Comparison of ENCODE assay signal across 19 cellular contexts in genomic region chr2:156157670-156158069, GRCh38.
A peak's percentile ranks its signal among the peaks of the same experiment; 100 is the strongest.
DNase-seq lines count a peak whose midpoint lies in the region; ATAC-seq, FAIRE-seq and TF ChIP-seq lines count a peak whose summit lies in the region.
"Had no signal": no experiment of that assay in that cellular context is flagged by ENCODE, and none has a peak within 500 bp of the region (broad histone marks: within the 10 kb centered on the region; RNA-seq: fewer than 3 reads in every experiment).

No MANE protein-coding gene starts in this region.

- no peak for TF ChIP-seq RAD21 in HepG2 (CRISPR knock-in tag; IDR thresholded peaks at IDR 0.05)

- no peaks in the 10 kb centered on the region for H3K9me3 ChIP-seq in right lobe of liver
- no peaks in the 10 kb centered on the region for H3K9me3 ChIP-seq in HepG2 (ENCODE audit: low read length)
- no peaks in the 10 kb centered on the region for H3K9me3 ChIP-seq in sigmoid colon
- H3K9me3 ChIP-seq in Caco-2 = no peaks in the 10 kb centered on the region

- H3K4me1 Mint-ChIP-seq in Caco-2 (ENCODE audit: low read depth, unreplicated experiment) = peaks cover 8% of the 10 kb centered on the region
- H3K4me1 Mint-ChIP-seq: activated CD4-positive, alpha-beta T cell treated with anti-CD3 and anti-CD28 coated beads, Interleukin-2, amount 10 ng/mL, durations not matched to agents 7 days and 5 days; activated naive CD8-positive, alpha-beta T cell treated with anti-CD3 and anti-CD28 coated beads, Interleukin-2, amount 10 ng/mL, durations not matched to agents 7 days and 5 days; stimulated activated effector memory CD8-positive, alpha-beta T cell treated with anti-CD3 and anti-CD28 coated beads, Interleukin-12 subunit alpha, Interleukin-12 subunit beta, amount 100 ng/mL, for 72 hours had no signal

- BruUV-seq in HepG2 (replicated peaks; lab: Mats Ljungman, UMichigan) (no TSS peak), Caco-2 (replicated peaks; lab: Mats Ljungman, UMichigan) (no TSS peak)

- no peak overlapping the region for H3K9ac ChIP-seq in HepG2 (ENCODE audit: insufficient read depth, low read depth, low read length)

- H3K27me3 ChIP-seq in right lobe of liver (no peaks in the 10 kb centered on the region), HepG2 (ENCODE audit: control insufficient read depth in 1 of 2, insufficient read depth in 2 of 2, low read length in 2 of 2) (no peaks in the 10 kb centered on the region), sigmoid colon (no peaks in the 10 kb centered on the region), Caco-2 (replicated peaks; ENCODE audit: control insufficient read depth, insufficient read depth, low read length) (no peaks in the 10 kb centered on the region)

- WGBS in right lobe of liver (ENCODE audit: insufficient coverage, low coverage, low lambda C conversion rate, missing lambda C conversion rate) = 21% methylated on average over 1 of the region's 1 CpG
- WGBS in HepG2 (ENCODE audit: low lambda C conversion rate) = 36% methylated on average over 1 of the region's 1 CpG
- WGBS in sigmoid colon, 2 donors = 29 to 40% methylated on average over 1 of the region's 1 CpG

- H3K79me2 ChIP-seq in HepG2 (ENCODE audit: insufficient read depth, low read length) = no peaks in the 10 kb centered on the region

- TF ChIP-seq EP300 in HepG2 (IDR thresholded peaks at IDR 0.05; ENCODE audit: low read depth in 2 of 2, low read length in 2 of 2) (no peak), HepG2 (CRISPR knock-in tag; IDR thresholded peaks at IDR 0.05; ENCODE audit: borderline replicate concordance) (no peak), sigmoid colon (IDR thresholded peaks at IDR 0.05) (no peak)

- no peak overlapping the region for H3K4me3 Mint-ChIP-seq in Caco-2 (ENCODE audit: unreplicated experiment)
- H3K4me3 Mint-ChIP-seq: activated CD4-positive, alpha-beta T cell treated with anti-CD3 and anti-CD28 coated beads, Interleukin-2, amount 10 ng/mL, durations not matched to agents 7 days and 5 days; activated naive CD8-positive, alpha-beta T cell treated with anti-CD3 and anti-CD28 coated beads, Interleukin-2, amount 10 ng/mL, durations not matched to agents 7 days and 5 days; stimulated activated effector memory CD8-positive, alpha-beta T cell treated with anti-CD3 and anti-CD28 coated beads, Interleukin-12 subunit alpha, Interleukin-12 subunit beta, amount 100 ng/mL, for 72 hours; type B pancreatic cell had no signal

- FAIRE-seq in HepG2 (lab: Jason Lieb, UNC) = no peak
- FAIRE-seq: endometrium had no signal

- in situ Hi-C loops in HepG2 (cut with HindIII; ENCODE audit: extremely low pct_ligation_motif_present, low pct_unique_long_range_greater_than_20kb) = no loop called here

- TF ChIP-seq CTCF in right lobe of liver (IDR thresholded peaks at IDR 0.05) = no peak
- TF ChIP-seq CTCF in HepG2 (CRISPR knock-in tag; IDR thresholded peaks at IDR 0.05) = no peak
- TF ChIP-seq CTCF in sigmoid colon (IDR thresholded peaks at IDR 0.05) = no peak
- TF ChIP-seq CTCF in Caco-2 (IDR thresholded peaks at IDR 0.05; ENCODE audit: insufficient read depth in 1 of 2, low read depth in 1 of 2, low read length in 1 of 2, severe bottlenecking in 1 of 2, unreplicated experiment in 1 of 2) = no peak

- H3K4me2 ChIP-seq in HepG2 (ENCODE audit: low read depth, low read length) = no peak overlapping the region

- no peaks in the 10 kb centered on the region for H3K36me3 Mint-ChIP-seq in Caco-2 (ENCODE audit: insufficient read depth, unreplicated experiment)
- H3K36me3 Mint-ChIP-seq: activated naive CD8-positive, alpha-beta T cell treated with anti-CD3 and anti-CD28 coated beads, Interleukin-2, amount 10 ng/mL, durations not matched to agents 7 days and 5 days; stimulated activated effector memory CD8-positive, alpha-beta T cell treated with anti-CD3 and anti-CD28 coated beads, Interleukin-12 subunit alpha, Interleukin-12 subunit beta, amount 100 ng/mL, for 72 hours; type B pancreatic cell had no signal

- no peak for DNase-seq in right lobe of liver
- DNase-seq in HepG2 (ENCODE audit: low spot score) = no peak
- DNase-seq in NCI-H345 treated with DMSO at 0.1 percent for 48 hours (lab: John Stamatoyannopoulos, UW; ENCODE audit: unreplicated experiment) = peak; percentile 10
- DNase-seq in foreskin melanocyte = peak; percentile 38
- no peak for DNase-seq in sigmoid colon
- no peak for DNase-seq in Caco-2
- DNase-seq in NOMO-1 (lab: John Stamatoyannopoulos, UW; ENCODE audit: unreplicated experiment in 2 of 2) = no peak
- no peak for DNase-seq in middle frontal gyrus (ENCODE audit: extremely low spot score, low spot score)
- DNase-seq: activated CD4-positive, alpha-beta T cell treated with anti-CD3 and anti-CD28 coated beads, Interleukin-2, amount 10 ng/mL, durations not matched to agents 7 days and 5 days; activated naive CD8-positive, alpha-beta T cell treated with anti-CD3 and anti-CD28 coated beads, Interleukin-2, amount 10 ng/mL, durations not matched to agents 7 days and 5 days; activated T-cell treated with anti-CD3 and anti-CD28 coated beads, Interleukin-2, amount 50 U/mL, for 1 hour; IMR-90; midbrain; NCI-H82; small intestine had no signal

- CTCF ChIA-PET in HepG2 (lab: Yijun Ruan, JAX; ENCODE audit: low intra/inter-chr PET ratio, low total read pairs) (no interaction called here), Caco-2 (lab: Charles Lee) (interaction anchor here (1.3 kb wide), 1 partner anchor 177 kb away, joined by 3 read pairs; no protein-coding TSS in a partner anchor)

- ATAC-seq in right lobe of liver = peak in 3 of 4 donors; percentile 17 to 47 (median 20)
- no peak for ATAC-seq in HepG2
- ATAC-seq: Right ventricle myocardium inferior; stimulated activated effector memory CD8-positive, alpha-beta T cell treated with anti-CD3 and anti-CD28 coated beads, Interleukin-12 subunit alpha, Interleukin-12 subunit beta, amount 100 ng/mL, for 72 hours had no signal

- H3K4me3 ChIP-seq in right lobe of liver (no peak overlapping the region), HepG2 (replicated peaks in 1 of 3; ENCODE audit: insufficient read depth in 1 of 3, low read depth in 2 of 3, low read length in 3 of 3) (no peak overlapping the region), sigmoid colon (no peak overlapping the region), Caco-2 (ENCODE audit: low read depth, low read length) (no peak overlapping the region)

- H3K27ac Mint-ChIP-seq in Caco-2 (ENCODE audit: unreplicated experiment) = no peak overlapping the region
- H3K27ac Mint-ChIP-seq: activated CD4-positive, alpha-beta T cell treated with anti-CD3 and anti-CD28 coated beads, Interleukin-2, amount 10 ng/mL, durations not matched to agents 7 days and 5 days; activated naive CD8-positive, alpha-beta T cell treated with anti-CD3 and anti-CD28 coated beads, Interleukin-2, amount 10 ng/mL, durations not matched to agents 7 days and 5 days; stimulated activated effector memory CD8-positive, alpha-beta T cell treated with anti-CD3 and anti-CD28 coated beads, Interleukin-12 subunit alpha, Interleukin-12 subunit beta, amount 100 ng/mL, for 72 hours; type B pancreatic cell had no signal

- no peaks in the 10 kb centered on the region for H3K9me3 Mint-ChIP-seq in Caco-2 (ENCODE audit: unreplicated experiment)
- H3K9me3 Mint-ChIP-seq: activated CD4-positive, alpha-beta T cell treated with anti-CD3 and anti-CD28 coated beads, Interleukin-2, amount 10 ng/mL, durations not matched to agents 7 days and 5 days; activated naive CD8-positive, alpha-beta T cell treated with anti-CD3 and anti-CD28 coated beads, Interleukin-2, amount 10 ng/mL, durations not matched to agents 7 days and 5 days; stimulated activated effector memory CD8-positive, alpha-beta T cell treated with anti-CD3 and anti-CD28 coated beads, Interleukin-12 subunit alpha, Interleukin-12 subunit beta, amount 100 ng/mL, for 72 hours; type B pancreatic cell had no signal

- H3K4me1 ChIP-seq in right lobe of liver (peaks cover 0 to 3% (median 0%) of the 10 kb centered on the region in 4 donors), HepG2 (ENCODE audit: insufficient read depth, low read length) (0 out of 2 replicates have a peak, but pooled peaks cover 7% of the 10 kb centered on the region), sigmoid colon (no peaks in the 10 kb centered on the region), Caco-2 (no peaks in the 10 kb centered on the region)

- no peak for TF ChIP-seq POLR2A in right lobe of liver (IDR thresholded peaks at IDR 0.05)
- no peak for TF ChIP-seq POLR2A in HepG2 (IDR thresholded peaks at IDR 0.05; ENCODE audit: insufficient read depth in 1 of 2, low read depth in 2 of 2, low read length in 2 of 2)
- no peak for TF ChIP-seq POLR2A in sigmoid colon (IDR thresholded peaks at IDR 0.05)

- H3K36me3 ChIP-seq in right lobe of liver = no peaks in the 10 kb centered on the region
- no peaks in the 10 kb centered on the region for H3K36me3 ChIP-seq in HepG2 (replicated peaks in 1 of 2; ENCODE audit: control insufficient read depth in 1 of 2, insufficient read depth in 2 of 2, low read length in 2 of 2)
- H3K36me3 ChIP-seq in sigmoid colon = no peaks in the 10 kb centered on the region
- H3K36me3 ChIP-seq in Caco-2 (ENCODE audit: control insufficient read depth, insufficient read depth, low read length) = no peaks in the 10 kb centered on the region

- intact Hi-C loops in right lobe of liver (cut with DNase I) (no loop called here), HepG2 (cut with micrococcal nuclease; ENCODE audit: unreplicated experiment) (loop anchor here (5.0 kb wide), 1 partner anchor 430 kb away; no protein-coding TSS in a partner anchor), sigmoid colon (cut with DNase I) (no loop called here), Caco-2 (cut with micrococcal nuclease; ENCODE audit: unreplicated experiment) (loop anchor here (2.0 to 10.0 kb wide), 3 partner anchors 57 to 737 kb away; no protein-coding TSS in a partner anchor)

- no peaks in the 10 kb centered on the region for H3K27me3 Mint-ChIP-seq in Caco-2 (ENCODE audit: insufficient read depth, unreplicated experiment)
- H3K27me3 Mint-ChIP-seq: type B pancreatic cell had no signal

- H3K27ac ChIP-seq in right lobe of liver (no peak overlapping the region), HepG2 (ENCODE audit: extremely low read length, insufficient read depth, low read length) (no peak overlapping the region), sigmoid colon (no peak overlapping the region)

- POLR2A ChIA-PET in HepG2 (lab: Yijun Ruan, JAX) (no interaction called here), Caco-2 (lab: Charles Lee) (no interaction called here)

- no peak overlapping the region for H2AFZ ChIP-seq in HepG2 (ENCODE audit: low read length)

- H4K20me1 ChIP-seq in HepG2 (ENCODE audit: insufficient read depth, low read length) = no peaks in the 10 kb centered on the region

TF ChIP-seq in HepG2, 621 proteins besides CTCF, POLR2A, EP300 and RAD21 (continues in another document):
- TF ChIP-seq TBX2 (CRISPR knock-in tag; IDR thresholded peaks at IDR 0.05; ENCODE audit: borderline replicate concordance) (no peak), ZNF251 (CRISPR knock-in tag; IDR thresholded peaks at IDR 0.05) (no peak), CREB1 (IDR thresholded peaks at IDR 0.05) (no peak), CREB1 (CRISPR knock-in tag; IDR thresholded peaks at IDR 0.05) (no peak), TARDBP (CRISPR knock-in tag; IDR thresholded peaks at IDR 0.05) (no peak), JARID2 (CRISPR knock-in tag; IDR thresholded peaks at IDR 0.05; ENCODE audit: insufficient replicate concordance) (no peak), TCF7 (IDR thresholded peaks at IDR 0.05; ENCODE audit: low read depth) (no peak), ATRX (CRISPR knock-in tag; IDR thresholded peaks at IDR 0.05; ENCODE audit: borderline replicate concordance) (no peak)

Comparison
In these comparisons a context has a peak if more than half of its experiments do, and no peak if none do; other contexts are left out.
1. intact Hi-C loops: an anchor here in HepG2 (5.0 kb wide) and Caco-2 (2.0 to 10.0 kb wide); none called in right lobe of liver and sigmoid colon.
2. DNase-seq: peak in NCI-H345 treated with DMSO at 0.1 percent for 48 hours (single experiment) and foreskin melanocyte (single experiment); none in right lobe of liver (0 of 3), HepG2 (single experiment), sigmoid colon (single experiment), Caco-2 (0 of 2), NOMO-1 (0 of 2) and middle frontal gyrus (single experiment).